Comparison of ENCODE assay signal across 1 cellular context in the genomic region with DNA sequence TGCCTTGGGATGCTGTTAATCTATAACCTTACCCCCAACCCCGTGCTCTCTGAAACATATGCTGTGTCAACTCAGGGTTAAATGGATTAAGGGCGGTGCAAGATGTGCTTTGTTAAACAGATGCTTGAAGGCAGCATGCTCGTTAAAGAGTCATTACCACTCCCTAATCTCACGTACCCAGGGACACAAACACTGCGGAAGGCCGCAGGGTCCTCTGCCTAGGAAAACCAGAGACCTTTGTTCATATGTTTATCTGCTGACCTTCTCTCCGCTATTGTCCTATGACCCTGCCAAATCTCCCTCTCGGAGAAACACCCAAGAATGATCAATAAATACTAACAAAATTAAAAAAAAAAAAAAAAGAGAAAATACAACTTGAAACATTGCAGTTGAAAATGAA.
TF ChIP-seq lines count a peak whose summit lies in the region.
"Not testable (repeated sequence)": the region's sequence is repeated elsewhere in the genome, so short reads cannot be mapped to it uniquely, and the experiment has no call there.

No MANE protein-coding gene starts in this region.

TF ChIP-seq in HepG2, 621 proteins besides CTCF, POLR2A, EP300 and RAD21:
- TF ChIP-seq ZNF609 (CRISPR knock-in tag; IDR thresholded peaks at IDR 0.05; ENCODE audit: borderline replicate concordance) (peak; percentile 76; the same call in 1 of the 2 replicates), ZNF317 (CRISPR knock-in tag; IDR thresholded peaks at IDR 0.05) (peak; percentile 39; the same call in 1 of the 2 replicates), SOX5 (CRISPR knock-in tag; IDR thresholded peaks at IDR 0.05; ENCODE audit: borderline replicate concordance) (peak; percentile 83), ZFX (CRISPR knock-in tag; IDR thresholded peaks at IDR 0.05; ENCODE audit: low read depth) (peak; percentile 30; the same call in 1 of the 2 replicates), NR2F6 (IDR thresholded peaks at IDR 0.05) (peak; percentile 38), PITX1 (CRISPR knock-in tag; IDR thresholded peaks at IDR 0.05) (peak; percentile 84), SP5 (CRISPR knock-in tag; IDR thresholded peaks at IDR 0.05; ENCODE audit: borderline replicate concordance, low read depth) (peak; percentile 95), HDAC1 (CRISPR knock-in tag; IDR thresholded peaks at IDR 0.05) (0 out of 2 replicates have a peak, but pooled peaks have one; percentile 21), FOXP4 (CRISPR knock-in tag; IDR thresholded peaks at IDR 0.05) (peak; percentile 43; the same call in 1 of the 2 replicates), SALL1 (CRISPR knock-in tag; IDR thresholded peaks at IDR 0.05) (peak; percentile 27; the same call in 1 of the 2 replicates), TBX2 (CRISPR knock-in tag; IDR thresholded peaks at IDR 0.05; ENCODE audit: borderline replicate concordance) (peak; percentile 70), HNF1A (CRISPR knock-in tag; IDR thresholded peaks at IDR 0.05; ENCODE audit: borderline replicate concordance) (peak; percentile 20; the same call in 1 of the 2 replicates), ZMYM4 (CRISPR knock-in tag; IDR thresholded peaks at IDR 0.05) (0 out of 2 replicates have a peak, but pooled peaks have one; percentile 18), BCL6 (CRISPR knock-in tag; IDR thresholded peaks at IDR 0.05) (peak; percentile 85), SOX6 (CRISPR knock-in tag; IDR thresholded peaks at IDR 0.05) (peak; percentile 88), MIXL1 (CRISPR knock-in tag; IDR thresholded peaks at IDR 0.05) (peak; percentile 55; the same call in 1 of the 2 replicates), TCF7 (IDR thresholded peaks at IDR 0.05; ENCODE audit: low read depth) (0 out of 2 replicates have a peak, but pooled peaks have one; percentile 11), ZNF652 (CRISPR knock-in tag; IDR thresholded peaks at IDR 0.05; ENCODE audit: borderline replicate concordance, low read depth) (peak; percentile 72; the same call in 1 of the 2 replicates), SOX13 (IDR thresholded peaks at IDR 0.05) (peak; percentile 24; the same call in 1 of the 2 replicates), SOX13 (CRISPR knock-in tag; conservative IDR thresholded peaks at IDR 0.05 in 1 of 2, IDR thresholded peaks at IDR 0.05 in 1 of 2) (peak in 1 of 2 experiments; percentile 89; a peak in 2 of 4 replicates), PAXIP1 (CRISPR knock-in tag; conservative IDR thresholded peaks at IDR 0.05) (peak; percentile 63), FOXP1 (CRISPR knock-in tag; IDR thresholded peaks at IDR 0.05) (peak; percentile 78), TARDBP (CRISPR knock-in tag; IDR thresholded peaks at IDR 0.05) (0 out of 2 replicates have a peak, but pooled peaks have one; percentile 48), SAP130 (CRISPR knock-in tag; IDR thresholded peaks at IDR 0.05; ENCODE audit: low read depth) (peak; percentile 32; the same call in 1 of the 2 replicates)
- not testable (repeated sequence) for TF ChIP-seq NR2F6 (CRISPR knock-in tag; IDR thresholded peaks at IDR 0.05); HNF1A (IDR thresholded peaks at IDR 0.05; ENCODE audit: low read depth); SOX6 (IDR thresholded peaks at IDR 0.05); FOXP1 (IDR thresholded peaks at IDR 0.05)
- TF ChIP-seq, protein P1, sequence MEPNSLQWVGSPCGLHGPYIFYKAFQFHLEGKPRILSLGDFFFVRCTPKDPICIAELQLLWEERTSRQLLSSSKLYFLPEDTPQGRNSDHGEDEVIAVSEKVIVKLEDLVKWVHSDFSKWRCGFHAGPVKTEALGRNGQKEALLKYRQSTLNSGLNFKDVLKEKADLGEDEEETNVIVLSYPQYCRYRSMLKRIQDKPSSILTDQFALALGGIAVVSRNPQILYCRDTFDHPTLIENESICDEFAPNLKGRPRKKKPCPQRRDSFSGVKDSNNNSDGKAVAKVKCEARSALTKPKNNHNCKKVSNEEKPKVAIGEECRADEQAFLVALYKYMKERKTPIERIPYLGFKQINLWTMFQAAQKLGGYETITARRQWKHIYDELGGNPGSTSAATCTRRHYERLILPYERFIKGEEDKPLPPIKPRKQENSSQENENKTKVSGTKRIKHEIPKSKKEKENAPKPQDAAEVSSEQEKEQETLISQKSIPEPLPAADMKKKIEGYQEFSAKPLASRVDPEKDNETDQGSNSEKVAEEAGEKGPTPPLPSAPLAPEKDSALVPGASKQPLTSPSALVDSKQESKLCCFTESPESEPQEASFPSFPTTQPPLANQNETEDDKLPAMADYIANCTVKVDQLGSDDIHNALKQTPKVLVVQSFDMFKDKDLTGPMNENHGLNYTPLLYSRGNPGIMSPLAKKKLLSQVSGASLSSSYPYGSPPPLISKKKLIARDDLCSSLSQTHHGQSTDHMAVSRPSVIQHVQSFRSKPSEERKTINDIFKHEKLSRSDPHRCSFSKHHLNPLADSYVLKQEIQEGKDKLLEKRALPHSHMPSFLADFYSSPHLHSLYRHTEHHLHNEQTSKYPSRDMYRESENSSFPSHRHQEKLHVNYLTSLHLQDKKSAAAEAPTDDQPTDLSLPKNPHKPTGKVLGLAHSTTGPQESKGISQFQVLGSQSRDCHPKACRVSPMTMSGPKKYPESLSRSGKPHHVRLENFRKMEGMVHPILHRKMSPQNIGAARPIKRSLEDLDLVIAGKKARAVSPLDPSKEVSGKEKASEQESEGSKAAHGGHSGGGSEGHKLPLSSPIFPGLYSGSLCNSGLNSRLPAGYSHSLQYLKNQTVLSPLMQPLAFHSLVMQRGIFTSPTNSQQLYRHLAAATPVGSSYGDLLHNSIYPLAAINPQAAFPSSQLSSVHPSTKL (CRISPR knock-in tag; IDR thresholded peaks at IDR 0.05) = peak; percentile 70; the same call in 1 of the 2 replicates
